19 cellular contexts compared by ENCODE assay signal in the genomic region with DNA sequence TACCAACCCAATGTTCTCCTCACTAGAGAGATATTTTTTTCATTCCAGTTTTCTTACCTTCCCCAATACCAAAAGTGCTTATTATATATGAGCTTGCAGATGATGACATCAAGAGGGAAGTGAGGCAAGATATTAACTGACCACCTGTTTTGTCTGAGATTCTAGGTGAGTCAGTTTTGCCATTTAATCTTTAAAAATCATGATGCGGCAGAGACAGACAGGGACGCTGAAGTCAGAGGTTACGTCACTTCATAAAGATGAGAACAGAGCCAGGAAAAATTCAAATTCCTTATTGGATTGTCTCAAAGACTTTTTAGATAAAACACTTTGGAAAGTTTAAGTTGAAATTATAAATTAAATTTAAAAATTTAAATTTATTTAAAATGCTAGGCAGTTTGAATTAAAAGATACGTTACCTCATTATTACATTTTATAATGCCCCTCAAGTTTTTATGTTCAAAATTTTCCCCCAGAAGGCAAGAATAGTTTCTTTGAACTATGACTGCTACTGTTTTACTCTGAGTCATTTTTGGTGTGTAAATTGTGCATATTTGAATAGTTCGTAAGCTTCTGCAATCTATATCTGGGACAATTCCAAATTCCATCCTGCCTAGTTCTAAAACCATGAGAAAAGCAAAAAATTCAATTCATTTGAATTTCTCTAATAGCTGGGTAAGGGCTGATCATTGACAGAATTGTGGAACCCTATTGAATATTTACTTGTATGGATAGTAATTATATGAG.
DNase-seq lines count a peak whose midpoint lies in the region; ATAC-seq and TF ChIP-seq lines count a peak whose summit lies in the region.
"Had no signal": no experiment of that assay in that cellular context is flagged by ENCODE, and none has a peak within 500 bp of the region (broad histone marks: within the 10 kb centered on the region; RNA-seq: fewer than 3 reads in every experiment).

No MANE protein-coding gene starts in this region.

- no peaks in the 10 kb centered on the region for H4K20me1 ChIP-seq in GM23338 (replicated peaks; ENCODE audit: insufficient read depth)

- no peaks in the 10 kb centered on the region for H3K9me3 Mint-ChIP-seq in activated T-helper 1 cell treated with anti-CD3 and anti-CD28 coated beads, Interleukin-12 subunit alpha, Interleukin-12 subunit beta, Interleukin-2, Interleukin-4 antibody, amounts not matched to agents 30 ng/mL and 10 ng/mL and 1 ng/mL, durations not matched to agents 14 hours and 24 hours and 36 hours
- no peaks in the 10 kb centered on the region; the same call in 2 of the 3 replicates for H3K9me3 Mint-ChIP-seq in GM23338
- H3K9me3 Mint-ChIP-seq: nephron had no signal

- H3K79me2 ChIP-seq in ACC112 (ENCODE audit: control insufficient read depth, insufficient read depth, low read length, unreplicated experiment), result no peaks in the 10 kb centered on the region
- H3K79me2 ChIP-seq in GM23338 (replicated peaks; ENCODE audit: insufficient read depth), result no peaks in the 10 kb centered on the region

- TF ChIP-seq CTCF in omental fat pad (IDR thresholded peaks at IDR 0.05) (no peak), GM23338 (conservative IDR thresholded peaks at IDR 0.05; ENCODE audit: low read depth in 2 of 2) (no peak)

- no peaks in the 10 kb centered on the region for H3K9me2 ChIP-seq in GM23338 (ENCODE audit: insufficient read depth)
- H3K9me2 ChIP-seq: SK-N-SH had no signal

- no peaks in the 10 kb centered on the region for H3K4me1 Mint-ChIP-seq in activated T-helper 1 cell treated with anti-CD3 and anti-CD28 coated beads, Interleukin-12 subunit alpha, Interleukin-12 subunit beta, Interleukin-2, Interleukin-4 antibody, amounts not matched to agents 30 ng/mL and 10 ng/mL and 1 ng/mL, durations not matched to agents 14 hours and 24 hours and 36 hours (ENCODE audit: low read depth)
- H3K4me1 Mint-ChIP-seq in GM23338, result no peaks in the 10 kb centered on the region; the same call in 2 of the 3 replicates
- H3K4me1 Mint-ChIP-seq: activated naive CD8-positive, alpha-beta T cell treated with anti-CD3 and anti-CD28 coated beads, Interleukin-2, amount 50 U/mL, for 24 hours had no signal

- DNase-seq in HS-27A (ENCODE audit: low read depth), result peak; percentile 87
- DNase-seq in amniotic epithelial cell (ENCODE audit: low read depth), result peak; percentile 66
- DNase-seq in fibroblast of the conjunctiva (ENCODE audit: low read depth), result peak; percentile 61
- DNase-seq in activated T-helper 1 cell treated with anti-CD3 and anti-CD28 coated beads, Interleukin-12 subunit alpha, Interleukin-12 subunit beta, Interleukin-2, Interleukin-4 antibody, amounts not matched to agents 30 ng/mL and 10 ng/mL and 1 ng/mL, durations not matched to agents 14 hours and 24 hours and 36 hours (ENCODE audit: low spot score), result no peak
- DNase-seq in omental fat pad (ENCODE audit: low spot score), result no peak
- no peak for DNase-seq in GM23338 (ENCODE audit: low spot score)
- DNase-seq: activated naive CD8-positive, alpha-beta T cell treated with anti-CD3 and anti-CD28 coated beads, Interleukin-2, amount 50 U/mL, for 24 hours; activated T-cell treated with anti-CD3 and anti-CD28 coated beads, Interleukin-2, amount 50 U/mL, for 24 hours; Caco-2; cortex of kidney; lower lobe of right lung; NCI-H1092; SK-N-SH; stimulated activated CD4-positive, alpha-beta T cell treated with anti-CD3 and anti-CD28 coated beads, Interleukin-4, amount 100 ng/mL, for 1 hour had no signal

- no peaks in the 10 kb centered on the region for H3K36me3 ChIP-seq in ACC112 (ENCODE audit: insufficient read depth, low read length)
- H3K36me3 ChIP-seq in GM23338 (ENCODE audit: insufficient read depth), result no peaks in the 10 kb centered on the region
- H3K36me3 ChIP-seq: lower lobe of right lung, right atrium auricular region had no signal

- no peaks in the 10 kb centered on the region for H3F3A ChIP-seq in GM23338 (replicated peaks; ENCODE audit: low read depth)

- no peaks in the 10 kb centered on the region for H3K27me3 Mint-ChIP-seq in activated T-helper 1 cell treated with anti-CD3 and anti-CD28 coated beads, Interleukin-12 subunit alpha, Interleukin-12 subunit beta, Interleukin-2, Interleukin-4 antibody, amounts not matched to agents 30 ng/mL and 10 ng/mL and 1 ng/mL, durations not matched to agents 14 hours and 24 hours and 36 hours (ENCODE audit: insufficient read depth)
- no peaks in the 10 kb centered on the region for H3K27me3 Mint-ChIP-seq in GM23338 (ENCODE audit: insufficient read depth, low read depth, poor library complexity)
- H3K27me3 Mint-ChIP-seq: activated naive CD8-positive, alpha-beta T cell treated with anti-CD3 and anti-CD28 coated beads, Interleukin-2, amount 50 U/mL, for 24 hours; activated T-cell treated with anti-CD3 and anti-CD28 coated beads, Interleukin-2, amount 50 U/mL, for 24 hours had no signal

- H3K36me3 Mint-ChIP-seq in activated T-helper 1 cell treated with anti-CD3 and anti-CD28 coated beads, Interleukin-12 subunit alpha, Interleukin-12 subunit beta, Interleukin-2, Interleukin-4 antibody, amounts not matched to agents 30 ng/mL and 10 ng/mL and 1 ng/mL, durations not matched to agents 14 hours and 24 hours and 36 hours (ENCODE audit: low read depth), result no peaks in the 10 kb centered on the region
- no peaks in the 10 kb centered on the region for H3K36me3 Mint-ChIP-seq in GM23338 (ENCODE audit: low read depth)

- ATAC-seq in omental fat pad (ENCODE audit: low FRiP score) (no peak), GM21717 (IDR thresholded peaks at IDR 0.05; ENCODE audit: unreplicated experiment) (no peak), GM23338 (no peak)
- ATAC-seq: activated naive CD8-positive, alpha-beta T cell treated with anti-CD3 and anti-CD28 coated beads, Interleukin-2, amount 50 U/mL, for 24 hours; HepG2; lower lobe of right lung had no signal

- H2AFZ ChIP-seq in ACC112 (ENCODE audit: low read length, unreplicated experiment) (no peak overlapping the region), GM23338 (no peak overlapping the region)

- H3K27ac ChIP-seq in ACC112 (ENCODE audit: low read depth, low read length), result peak overlapping the region; percentile 79
- no peak overlapping the region for H3K27ac ChIP-seq in GM23338 (ENCODE audit: low read depth)
- H3K27ac ChIP-seq: lower lobe of right lung, right atrium auricular region had no signal

- no peak overlapping the region for H3K4me3 Mint-ChIP-seq in activated T-helper 1 cell treated with anti-CD3 and anti-CD28 coated beads, Interleukin-12 subunit alpha, Interleukin-12 subunit beta, Interleukin-2, Interleukin-4 antibody, amounts not matched to agents 30 ng/mL and 10 ng/mL and 1 ng/mL, durations not matched to agents 14 hours and 24 hours and 36 hours
- no peak overlapping the region for H3K4me3 Mint-ChIP-seq in GM23338
- H3K4me3 Mint-ChIP-seq: activated naive CD8-positive, alpha-beta T cell treated with anti-CD3 and anti-CD28 coated beads, Interleukin-2, amount 50 U/mL, for 24 hours; activated T-cell treated with anti-CD3 and anti-CD28 coated beads, Interleukin-2, amount 50 U/mL, for 24 hours; nephron had no signal

- H3K27ac Mint-ChIP-seq in activated T-helper 1 cell treated with anti-CD3 and anti-CD28 coated beads, Interleukin-12 subunit alpha, Interleukin-12 subunit beta, Interleukin-2, Interleukin-4 antibody, amounts not matched to agents 30 ng/mL and 10 ng/mL and 1 ng/mL, durations not matched to agents 14 hours and 24 hours and 36 hours, result no peak overlapping the region
- H3K27ac Mint-ChIP-seq in GM23338, result no peak overlapping the region
- H3K27ac Mint-ChIP-seq: activated naive CD8-positive, alpha-beta T cell treated with anti-CD3 and anti-CD28 coated beads, Interleukin-2, amount 50 U/mL, for 24 hours; activated T-cell treated with anti-CD3 and anti-CD28 coated beads, Interleukin-2, amount 50 U/mL, for 24 hours; nephron had no signal

- H3K4me1 ChIP-seq in ACC112 (ENCODE audit: control insufficient read depth, insufficient read depth, low read length, unreplicated experiment) (peaks cover 11% of the 10 kb centered on the region), GM23338 (ENCODE audit: insufficient read depth) (no peaks in the 10 kb centered on the region)
- H3K4me1 ChIP-seq: Caco-2, lower lobe of right lung, right atrium auricular region had no signal

- H3K27me3 ChIP-seq in ACC112 (ENCODE audit: insufficient read depth, low read length) (no peaks in the 10 kb centered on the region), GM23338 (ENCODE audit: insufficient read depth) (no peaks in the 10 kb centered on the region)
- H3K27me3 ChIP-seq: right atrium auricular region had no signal

- intact Hi-C loops in activated T-helper 1 cell treated with anti-CD3 and anti-CD28 coated beads, Interleukin-12 subunit alpha, Interleukin-12 subunit beta, Interleukin-2, Interleukin-4 antibody, amounts not matched to agents 30 ng/mL and 10 ng/mL and 1 ng/mL, durations not matched to agents 14 hours and 24 hours and 36 hours (cut with micrococcal nuclease), result no loop called here

- H3K4me3 ChIP-seq in ACC112 (ENCODE audit: low read depth, low read length), result no peak overlapping the region
- no peak overlapping the region for H3K4me3 ChIP-seq in GM23338
- H3K4me3 ChIP-seq: lower lobe of right lung, right atrium auricular region had no signal

- no peak overlapping the region for H3K4me2 ChIP-seq in GM23338
- H3K4me2 ChIP-seq: SK-N-SH had no signal

TF ChIP-seq in GM23338, 12 proteins besides CTCF, POLR2A, EP300 and RAD21 (continues in another document):
- no peak for TF ChIP-seq NANOG (IDR thresholded peaks at IDR 0.05; ENCODE audit: borderline replicate concordance)
- TF ChIP-seq, protein P1, sequence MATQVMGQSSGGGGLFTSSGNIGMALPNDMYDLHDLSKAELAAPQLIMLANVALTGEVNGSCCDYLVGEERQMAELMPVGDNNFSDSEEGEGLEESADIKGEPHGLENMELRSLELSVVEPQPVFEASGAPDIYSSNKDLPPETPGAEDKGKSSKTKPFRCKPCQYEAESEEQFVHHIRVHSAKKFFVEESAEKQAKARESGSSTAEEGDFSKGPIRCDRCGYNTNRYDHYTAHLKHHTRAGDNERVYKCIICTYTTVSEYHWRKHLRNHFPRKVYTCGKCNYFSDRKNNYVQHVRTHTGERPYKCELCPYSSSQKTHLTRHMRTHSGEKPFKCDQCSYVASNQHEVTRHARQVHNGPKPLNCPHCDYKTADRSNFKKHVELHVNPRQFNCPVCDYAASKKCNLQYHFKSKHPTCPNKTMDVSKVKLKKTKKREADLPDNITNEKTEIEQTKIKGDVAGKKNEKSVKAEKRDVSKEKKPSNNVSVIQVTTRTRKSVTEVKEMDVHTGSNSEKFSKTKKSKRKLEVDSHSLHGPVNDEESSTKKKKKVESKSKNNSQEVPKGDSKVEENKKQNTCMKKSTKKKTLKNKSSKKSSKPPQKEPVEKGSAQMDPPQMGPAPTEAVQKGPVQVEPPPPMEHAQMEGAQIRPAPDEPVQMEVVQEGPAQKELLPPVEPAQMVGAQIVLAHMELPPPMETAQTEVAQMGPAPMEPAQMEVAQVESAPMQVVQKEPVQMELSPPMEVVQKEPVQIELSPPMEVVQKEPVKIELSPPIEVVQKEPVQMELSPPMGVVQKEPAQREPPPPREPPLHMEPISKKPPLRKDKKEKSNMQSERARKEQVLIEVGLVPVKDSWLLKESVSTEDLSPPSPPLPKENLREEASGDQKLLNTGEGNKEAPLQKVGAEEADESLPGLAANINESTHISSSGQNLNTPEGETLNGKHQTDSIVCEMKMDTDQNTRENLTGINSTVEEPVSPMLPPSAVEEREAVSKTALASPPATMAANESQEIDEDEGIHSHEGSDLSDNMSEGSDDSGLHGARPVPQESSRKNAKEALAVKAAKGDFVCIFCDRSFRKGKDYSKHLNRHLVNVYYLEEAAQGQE (IDR thresholded peaks at IDR 0.05; ENCODE audit: unreplicated experiment), result no peak

Comparison
In these comparisons a context has a peak if more than half of its experiments do, and no peak if none do; other contexts are left out.
1. DNase-seq: peak in HS-27A (single experiment), amniotic epithelial cell (single experiment) and fibroblast of the conjunctiva (single experiment); none in activated T-helper 1 cell treated with anti-CD3 and anti-CD28 coated beads, Interleukin-12 subunit alpha, Interleukin-12 subunit beta, Interleukin-2, Interleukin-4 antibody, amounts not matched to agents 30 ng/mL and 10 ng/mL and 1 ng/mL, durations not matched to agents 14 hours and 24 hours and 36 hours (single experiment), omental fat pad (single experiment) and GM23338 (single experiment).